18 cellular contexts compared by ENCODE assay signal in the genomic region with DNA sequence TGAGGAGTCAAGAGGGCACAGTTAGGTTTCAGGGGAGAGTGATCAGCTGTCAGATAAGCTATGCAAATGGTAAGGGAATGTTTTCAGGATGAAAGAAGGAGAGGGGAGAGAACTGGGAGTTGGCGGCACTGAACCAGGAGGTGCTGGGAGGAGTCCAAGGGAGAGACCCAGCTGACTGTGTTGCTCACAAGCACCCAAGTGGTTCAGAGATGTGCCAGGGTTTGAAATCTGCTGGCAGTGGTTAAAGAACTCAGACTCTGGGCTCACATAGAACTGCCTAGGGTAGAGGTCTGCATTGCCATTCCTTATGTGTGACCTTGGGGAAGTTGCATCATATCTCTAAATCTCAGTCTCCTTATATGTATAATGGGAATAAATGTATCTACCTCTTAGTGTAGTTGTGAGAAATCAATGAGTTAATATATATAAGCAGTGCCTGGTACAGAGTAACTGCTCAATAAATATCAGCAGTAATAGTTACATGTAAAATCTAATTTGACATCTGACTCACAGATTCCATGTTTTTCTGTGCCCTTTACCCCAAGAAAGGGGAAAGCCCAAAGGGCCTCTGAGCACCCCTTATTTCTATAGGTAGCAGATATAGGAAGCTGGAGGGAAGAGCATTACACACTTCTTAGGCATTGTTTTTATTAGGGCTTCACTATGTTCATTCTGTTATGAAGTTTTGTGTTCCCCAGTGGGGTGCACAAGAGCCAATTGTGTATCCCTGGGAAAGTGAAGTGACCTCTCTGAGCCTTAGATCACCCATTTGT.
DNase-seq lines count a peak whose midpoint lies in the region; ATAC-seq and TF ChIP-seq lines count a peak whose summit lies in the region.
"Had no signal": no experiment of that assay in that cellular context is flagged by ENCODE, and none has a peak within 500 bp of the region (broad histone marks: within the 10 kb centered on the region; RNA-seq: fewer than 3 reads in every experiment).

No MANE protein-coding gene starts in this region.

- H3K4me3 Mint-ChIP-seq in Caco-2 (ENCODE audit: unreplicated experiment): no peak overlapping the region
- no peak overlapping the region for H3K4me3 Mint-ChIP-seq in brain
- no peak overlapping the region for H3K4me3 Mint-ChIP-seq in progenitor cell of endocrine pancreas (ENCODE audit: low read depth)
- H3K4me3 Mint-ChIP-seq in WTC11: no peak overlapping the region
- H3K4me3 Mint-ChIP-seq: activated CD8-positive, alpha-beta memory T cell treated with anti-CD3 and anti-CD28 coated beads, Interleukin-2, amount 10 ng/mL, durations not matched to agents 7 days and 5 days; neural crest cell had no signal

- H3K36me3 Mint-ChIP-seq in Caco-2 (ENCODE audit: insufficient read depth, unreplicated experiment): no peaks in the 10 kb centered on the region
- H3K36me3 Mint-ChIP-seq in brain: no peaks in the 10 kb centered on the region
- H3K36me3 Mint-ChIP-seq in progenitor cell of endocrine pancreas (ENCODE audit: insufficient read depth): no peaks in the 10 kb centered on the region
- H3K36me3 Mint-ChIP-seq in WTC11: no peaks in the 10 kb centered on the region
- H3K36me3 Mint-ChIP-seq: activated CD8-positive, alpha-beta memory T cell treated with anti-CD3 and anti-CD28 coated beads, Interleukin-2, amount 10 ng/mL, durations not matched to agents 7 days and 5 days had no signal

- ATAC-seq in WTC11: no peak
- ATAC-seq: activated CD8-positive, alpha-beta memory T cell treated with anti-CD3 and anti-CD28 coated beads, Interleukin-2, amount 10 ng/mL, durations not matched to agents 7 days and 5 days had no signal

- no peak overlapping the region for H3K27ac ChIP-seq in SJCRH30
- H3K27ac ChIP-seq: GM23248, suprapubic skin had no signal

- no TSS peak for BruUV-seq in Caco-2 (replicated peaks; lab: Mats Ljungman, UMichigan)

- H3K4me3 ChIP-seq in Caco-2 (ENCODE audit: low read depth, low read length) (no peak overlapping the region), SJCRH30 (no peak overlapping the region)
- H3K4me3 ChIP-seq: adrenal gland, GM23248, suprapubic skin had no signal

- H3K27me3 Mint-ChIP-seq in Caco-2 (ENCODE audit: insufficient read depth, unreplicated experiment) (no peaks in the 10 kb centered on the region), brain (peaks cover 3% of the 10 kb centered on the region), progenitor cell of endocrine pancreas (no peaks in the 10 kb centered on the region), WTC11 (ENCODE audit: low read depth) (no peaks in the 10 kb centered on the region; the same call in 1 of the 2 replicates)
- H3K27me3 Mint-ChIP-seq: activated CD8-positive, alpha-beta memory T cell treated with anti-CD3 and anti-CD28 coated beads, Interleukin-2, amount 10 ng/mL, durations not matched to agents 7 days and 5 days had no signal

- CTCF ChIA-PET in Caco-2 (lab: Charles Lee): interaction anchor here (0.9 to 1.2 kb wide), 3 partner anchors 9 to 67 kb away, joined by 3 to 4 read pairs (median 4); a partner anchor contains a TSS
- CTCF ChIA-PET in WTC11 (lab: Charles Lee): interaction anchor here (1.2 to 1.3 kb wide), 2 partner anchors 8 to 146 kb away, joined by 3 to 5 read pairs; no protein-coding TSS in a partner anchor

- H3K9me3 Mint-ChIP-seq in Caco-2 (ENCODE audit: unreplicated experiment): no peaks in the 10 kb centered on the region
- H3K9me3 Mint-ChIP-seq in brain: no peaks in the 10 kb centered on the region
- H3K9me3 Mint-ChIP-seq in progenitor cell of endocrine pancreas (ENCODE audit: low read depth): no peaks in the 10 kb centered on the region
- H3K9me3 Mint-ChIP-seq in WTC11: no peaks in the 10 kb centered on the region
- H3K9me3 Mint-ChIP-seq: neural crest cell had no signal

- H3K36me3 ChIP-seq in Caco-2 (ENCODE audit: control insufficient read depth, insufficient read depth, low read length) (no peaks in the 10 kb centered on the region), SJCRH30 (no peaks in the 10 kb centered on the region)
- H3K36me3 ChIP-seq: adrenal gland, suprapubic skin had no signal

- POLR2A ChIA-PET in Caco-2 (lab: Charles Lee) (interaction anchor here (0.5 to 1.5 kb wide), 2 partner anchors 16 to 125 kb away, joined by 3 to 5 read pairs; no protein-coding TSS in a partner anchor), WTC11 (lab: Charles Lee) (no interaction called here)

- TF ChIP-seq CTCF in Caco-2 (IDR thresholded peaks at IDR 0.05; ENCODE audit: insufficient read depth in 1 of 2, low read depth in 1 of 2, low read length in 1 of 2, severe bottlenecking in 1 of 2, unreplicated experiment in 1 of 2) (no peak), brain (conservative IDR thresholded peaks at IDR 0.05) (no peak), progenitor cell of endocrine pancreas (IDR thresholded peaks at IDR 0.05; ENCODE audit: unreplicated experiment) (no peak), WTC11 (IDR thresholded peaks at IDR 0.05) (no peak)

- H3K27me3 ChIP-seq in Caco-2 (replicated peaks; ENCODE audit: control insufficient read depth, insufficient read depth, low read length): no peaks in the 10 kb centered on the region
- H3K27me3 ChIP-seq in SJCRH30: no peaks in the 10 kb centered on the region
- H3K27me3 ChIP-seq: adrenal gland, suprapubic skin had no signal

- peaks cover 21% of the 10 kb centered on the region for H3K4me1 Mint-ChIP-seq in Caco-2 (ENCODE audit: low read depth, unreplicated experiment)
- H3K4me1 Mint-ChIP-seq in brain: peaks cover 65% of the 10 kb centered on the region
- H3K4me1 Mint-ChIP-seq in progenitor cell of endocrine pancreas (ENCODE audit: low read depth): peaks cover 27% of the 10 kb centered on the region
- peaks cover 69% of the 10 kb centered on the region for H3K4me1 Mint-ChIP-seq in WTC11
- H3K4me1 Mint-ChIP-seq: activated CD8-positive, alpha-beta memory T cell treated with anti-CD3 and anti-CD28 coated beads, Interleukin-2, amount 10 ng/mL, durations not matched to agents 7 days and 5 days had no signal

- H3K9me3 ChIP-seq in Caco-2 (no peaks in the 10 kb centered on the region), SJCRH30 (replicated peaks) (no peaks in the 10 kb centered on the region)
- H3K9me3 ChIP-seq: adrenal gland, suprapubic skin had no signal

- H3K4me1 ChIP-seq in Caco-2: peaks cover 30% of the 10 kb centered on the region
- H3K4me1 ChIP-seq in SJCRH30: no peaks in the 10 kb centered on the region

- intact Hi-C loops in Caco-2 (cut with micrococcal nuclease; ENCODE audit: unreplicated experiment): loop anchor here (2.0 kb wide), 1 partner anchor 55 kb away; no protein-coding TSS in a partner anchor

- peak in 1 of 2 experiments; percentile 45 for DNase-seq in Caco-2
- DNase-seq in NCI-H1092 (lab: John Stamatoyannopoulos, UW): peak; percentile 29
- no peak for DNase-seq in progenitor cell of endocrine pancreas (ENCODE audit: low spot score, unreplicated experiment)
- DNase-seq in SJCRH30: no peak
- no peak for DNase-seq in glomerular visceral epithelial cell (ENCODE audit: extremely low spot score)
- DNase-seq in WTC11 (ENCODE audit: low spot score): no peak
- DNase-seq: activated CD4-positive, CD25-positive, alpha-beta regulatory T cell treated with anti-CD3 and anti-CD28 coated beads, Interleukin-2, amount 50 U/mL, for 72 hours; activated CD8-positive, alpha-beta memory T cell treated with anti-CD3 and anti-CD28 coated beads, Interleukin-2, amount 10 ng/mL, durations not matched to agents 7 days and 5 days; adrenal gland; cortex of kidney; GDM1; GM23248; KG1; NCI-H510A; stimulated activated CD4-positive, alpha-beta T cell treated with anti-CD3 and anti-CD28 coated beads, Interleukin-4, amount 100 ng/mL, for 24 hours had no signal

- H3K27ac Mint-ChIP-seq in Caco-2 (ENCODE audit: unreplicated experiment): peak overlapping the region; percentile 56
- peak overlapping the region in 4 of 5 experiments; percentile 51 to 80 (median 70) for H3K27ac Mint-ChIP-seq in brain
- peak overlapping the region; percentile 7 for H3K27ac Mint-ChIP-seq in progenitor cell of endocrine pancreas
- H3K27ac Mint-ChIP-seq in WTC11: no peak overlapping the region
- H3K27ac Mint-ChIP-seq: activated CD8-positive, alpha-beta memory T cell treated with anti-CD3 and anti-CD28 coated beads, Interleukin-2, amount 10 ng/mL, durations not matched to agents 7 days and 5 days had no signal

TF ChIP-seq in WTC11, 78 proteins besides CTCF, POLR2A, EP300 and RAD21:
- TF ChIP-seq, protein P1, sequence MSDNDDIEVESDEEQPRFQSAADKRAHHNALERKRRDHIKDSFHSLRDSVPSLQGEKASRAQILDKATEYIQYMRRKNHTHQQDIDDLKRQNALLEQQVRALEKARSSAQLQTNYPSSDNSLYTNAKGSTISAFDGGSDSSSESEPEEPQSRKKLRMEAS (CRISPR knock-in tag; IDR thresholded peaks at IDR 0.05): no peak
- TF ChIP-seq RELA (CRISPR knock-in tag; IDR thresholded peaks at IDR 0.05; ENCODE audit: borderline replicate concordance) (no peak), PRRX2 (CRISPR knock-in tag; IDR thresholded peaks at IDR 0.05) (no peak), ATF1 (CRISPR knock-in tag; IDR thresholded peaks at IDR 0.05) (no peak)
- TF ChIP-seq, protein P2, sequence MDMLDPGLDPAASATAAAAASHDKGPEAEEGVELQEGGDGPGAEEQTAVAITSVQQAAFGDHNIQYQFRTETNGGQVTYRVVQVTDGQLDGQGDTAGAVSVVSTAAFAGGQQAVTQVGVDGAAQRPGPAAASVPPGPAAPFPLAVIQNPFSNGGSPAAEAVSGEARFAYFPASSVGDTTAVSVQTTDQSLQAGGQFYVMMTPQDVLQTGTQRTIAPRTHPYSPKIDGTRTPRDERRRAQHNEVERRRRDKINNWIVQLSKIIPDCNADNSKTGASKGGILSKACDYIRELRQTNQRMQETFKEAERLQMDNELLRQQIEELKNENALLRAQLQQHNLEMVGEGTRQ (CRISPR knock-in tag; IDR thresholded peaks at IDR 0.05): no peak
- TF ChIP-seq, protein P3, sequence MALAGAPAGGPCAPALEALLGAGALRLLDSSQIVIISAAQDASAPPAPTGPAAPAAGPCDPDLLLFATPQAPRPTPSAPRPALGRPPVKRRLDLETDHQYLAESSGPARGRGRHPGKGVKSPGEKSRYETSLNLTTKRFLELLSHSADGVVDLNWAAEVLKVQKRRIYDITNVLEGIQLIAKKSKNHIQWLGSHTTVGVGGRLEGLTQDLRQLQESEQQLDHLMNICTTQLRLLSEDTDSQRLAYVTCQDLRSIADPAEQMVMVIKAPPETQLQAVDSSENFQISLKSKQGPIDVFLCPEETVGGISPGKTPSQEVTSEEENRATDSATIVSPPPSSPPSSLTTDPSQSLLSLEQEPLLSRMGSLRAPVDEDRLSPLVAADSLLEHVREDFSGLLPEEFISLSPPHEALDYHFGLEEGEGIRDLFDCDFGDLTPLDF (CRISPR knock-in tag; IDR thresholded peaks at IDR 0.05): no peak
TF ChIP-seq in WTC11: peak in this region for 0.
